Comparison of ENCODE assay signal across 11 cellular contexts in the genomic region with DNA sequence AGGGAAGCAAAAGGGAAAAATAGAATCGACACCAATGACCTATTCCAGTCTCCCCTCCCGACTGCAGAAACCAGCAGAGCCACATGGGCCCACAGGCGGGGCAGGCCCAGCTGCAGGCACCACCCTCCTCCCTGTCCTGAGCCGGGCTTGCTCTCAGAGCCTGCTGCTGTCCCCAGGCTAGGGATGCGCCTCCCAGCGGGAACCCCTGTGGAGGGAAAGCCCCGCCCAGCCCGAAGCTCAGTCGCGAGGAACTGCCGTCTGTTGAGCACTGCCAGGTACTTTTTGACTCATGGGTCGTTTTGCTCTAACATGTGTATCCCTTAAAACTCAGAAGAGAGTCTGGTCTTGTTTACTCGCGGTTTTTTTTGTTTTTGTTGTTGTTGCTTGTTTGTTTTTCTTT.
DNase-seq lines count a peak whose midpoint lies in the region; ATAC-seq and TF ChIP-seq lines count a peak whose summit lies in the region.
"Had no signal": no experiment of that assay in that cellular context is flagged by ENCODE, and none has a peak within 500 bp of the region (broad histone marks: within the 10 kb centered on the region; RNA-seq: fewer than 3 reads in every experiment).

No MANE protein-coding gene starts in this region.

- H3K36me3 ChIP-seq in breast epithelium = no peaks in the 10 kb centered on the region

- no peaks in the 10 kb centered on the region for H3K9me3 Mint-ChIP-seq in activated T-cell treated with anti-CD3 and anti-CD28 coated beads, Interleukin-2, amount 50 U/mL, for 24 hours
- H3K9me3 Mint-ChIP-seq: T-cell had no signal

- H3K9me3 ChIP-seq in breast epithelium = peaks cover 0 to 5% of the 10 kb centered on the region in 2 donors

- intact Hi-C loops in breast epithelium (cut with DNase I; ENCODE audit: low total_unique reads) (loop anchor here (5.0 kb wide), 1 partner anchor 470 kb away; no protein-coding TSS in a partner anchor), left colon (cut with DNase I, micrococcal nuclease) (no loop called here)

- no peak for TF ChIP-seq CTCF in breast epithelium (IDR thresholded peaks at IDR 0.05)

- TF ChIP-seq POLR2A in breast epithelium (IDR thresholded peaks at IDR 0.05) = no peak

- peaks cover 17% of the 10 kb centered on the region for H3K27me3 Mint-ChIP-seq in activated T-cell treated with anti-CD3 and anti-CD28 coated beads, Interleukin-2, amount 50 U/mL, for 24 hours

- no peaks in the 10 kb centered on the region for H3K4me1 Mint-ChIP-seq in activated T-cell treated with anti-CD3 and anti-CD28 coated beads, Interleukin-2, amount 50 U/mL, for 24 hours (ENCODE audit: low read depth)
- H3K4me1 Mint-ChIP-seq: B cell, T-cell had no signal

- H3K36me3 Mint-ChIP-seq in activated T-cell treated with anti-CD3 and anti-CD28 coated beads, Interleukin-2, amount 50 U/mL, for 24 hours (ENCODE audit: low read depth) = no peaks in the 10 kb centered on the region
- H3K36me3 Mint-ChIP-seq: T-cell had no signal

- H3K27me3 ChIP-seq in breast epithelium = no peaks in the 10 kb centered on the region

- peak; percentile 18 for DNase-seq in activated T-cell treated with anti-CD3 and anti-CD28 coated beads, Interleukin-2, amount 50 U/mL, for 24 hours
- no peak for DNase-seq in activated T-cell treated with anti-CD3 and anti-CD28 coated beads for 4 hours
- peak; percentile 18 to 64 for DNase-seq in breast epithelium (ENCODE audit: low spot score in 2 of 2)
- peak; percentile 29 to 38 for DNase-seq in left colon
- DNase-seq in ureter (ENCODE audit: low spot score) = peak; percentile 59
- no peak for DNase-seq in GOT3 (lab: John Stamatoyannopoulos, UW)
- no peak for DNase-seq in SKM-1 (lab: John Stamatoyannopoulos, UW; ENCODE audit: unreplicated experiment)
- no peak for DNase-seq in GM19238 (ENCODE audit: insufficient read length, low spot score)
- DNase-seq: kidney glomerular epithelial cell had no signal

- no peak overlapping the region for H3K27ac ChIP-seq in breast epithelium

- H3K4me1 ChIP-seq in breast epithelium = no peaks in the 10 kb centered on the region

- no peak overlapping the region for H3K4me3 Mint-ChIP-seq in activated T-cell treated with anti-CD3 and anti-CD28 coated beads, Interleukin-2, amount 50 U/mL, for 24 hours
- H3K4me3 Mint-ChIP-seq: B cell, T-cell had no signal

- ATAC-seq in left colon = peak; percentile 69
- ATAC-seq: T-cell had no signal

- H3K4me3 ChIP-seq in breast epithelium = peak overlapping the region in 2 of 3 donors; percentile 5 to 32

- H3K27ac Mint-ChIP-seq in activated T-cell treated with anti-CD3 and anti-CD28 coated beads, Interleukin-2, amount 50 U/mL, for 24 hours = no peak overlapping the region
- H3K27ac Mint-ChIP-seq: B cell, T-cell had no signal

Comparison
In these comparisons a context has a peak if more than half of its experiments do, and no peak if none do; other contexts are left out.
1. DNase-seq: peak in activated T-cell treated with anti-CD3 and anti-CD28 coated beads, Interleukin-2, amount 50 U/mL, for 24 hours (single experiment), breast epithelium (2 of 2), left colon (2 of 2) and ureter (single experiment); none in activated T-cell treated with anti-CD3 and anti-CD28 coated beads for 4 hours (single experiment), GOT3 (single experiment), SKM-1 (single experiment) and GM19238 (single experiment).